In the genomic region with DNA sequence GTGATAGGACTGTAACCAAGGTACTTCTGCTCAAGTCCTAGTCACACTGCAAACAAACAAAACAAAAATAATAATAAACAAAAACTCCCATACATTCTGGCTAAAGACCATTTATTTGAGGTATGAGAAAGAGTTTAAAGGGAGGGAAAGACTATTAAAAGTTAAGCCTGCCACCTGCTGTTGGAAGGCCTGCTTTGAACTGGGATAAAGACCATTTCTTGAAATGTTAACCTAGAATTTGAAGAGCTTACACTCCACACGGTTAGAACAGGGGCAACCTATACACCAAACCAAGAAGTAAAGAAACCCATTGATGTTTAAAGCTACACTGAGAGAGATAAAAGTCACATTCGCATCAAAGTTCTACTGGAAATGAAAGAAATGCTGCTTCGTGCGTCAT, we compare ENCODE assay signal across 10 cellular contexts.
DNase-seq lines count a peak whose midpoint lies in the region; ATAC-seq, FAIRE-seq and TF ChIP-seq lines count a peak whose summit lies in the region.
"Had no signal": no experiment of that assay in that cellular context is flagged by ENCODE, and none has a peak within 500 bp of the region (broad histone marks: within the 10 kb centered on the region; RNA-seq: fewer than 3 reads in every experiment).

No MANE protein-coding gene starts in this region.

- peak overlapping the region; percentile 79 for H3K27ac Mint-ChIP-seq in activated CD4-positive, alpha-beta T cell treated with anti-CD3 and anti-CD28 coated beads for 36 hours
- peak overlapping the region in 2 of 5 experiments; percentile 22 to 52 for H3K27ac Mint-ChIP-seq in brain
- no peak overlapping the region for H3K27ac Mint-ChIP-seq in CD14-positive monocyte

- no peak for DNase-seq in activated CD4-positive, alpha-beta T cell treated with anti-CD3 and anti-CD28 coated beads for 36 hours
- no peak for DNase-seq in activated CD4-positive, alpha-beta T cell treated with anti-CD3 and anti-CD28 coated beads, Interleukin-2, amount 50 U/mL, for 4 hours
- DNase-seq in Kasumi-1 (lab: John Stamatoyannopoulos, UW) (peak; percentile 14 to 17), pancreas (no peak), CD14-positive monocyte (ENCODE audit: low spot score) (no peak)
- DNase-seq in activated CD8-positive, alpha-beta memory T cell treated with anti-CD3 and anti-CD28 coated beads, Interleukin-2, amount 50 U/mL, for 48 hours: no peak
- DNase-seq: AML-193, NCI-H526 treated with DMSO at 0.1 percent for 48 hours had no signal

- peaks cover 21% of the 10 kb centered on the region for H3K4me1 Mint-ChIP-seq in activated CD4-positive, alpha-beta T cell treated with anti-CD3 and anti-CD28 coated beads for 36 hours
- H3K4me1 Mint-ChIP-seq in brain (peaks cover 4% of the 10 kb centered on the region), CD14-positive monocyte (peaks cover 7% of the 10 kb centered on the region)

- no peaks in the 10 kb centered on the region for H3K9me3 ChIP-seq in pancreas

- WGBS in pancreas, 2 donors: 64 to 67% methylated on average over 4 of the region's 4 CpGs

- POLR2A ChIA-PET in activated CD4-positive, alpha-beta T cell treated with anti-CD3 and anti-CD28 coated beads for 36 hours (lab: Charles Lee): no interaction called here

- no peak for ATAC-seq in activated CD4-positive, alpha-beta T cell treated with anti-CD3 and anti-CD28 coated beads for 36 hours
- ATAC-seq in pancreas (peak in 1 of 4 donors; percentile 29), GM18861 (IDR thresholded peaks at IDR 0.05; ENCODE audit: unreplicated experiment) (no peak)

- H3K36me3 ChIP-seq in pancreas: no peaks in the 10 kb centered on the region

- no peak overlapping the region for H3K4me3 Mint-ChIP-seq in activated CD4-positive, alpha-beta T cell treated with anti-CD3 and anti-CD28 coated beads for 36 hours
- no peak overlapping the region for H3K4me3 Mint-ChIP-seq in brain
- no peak overlapping the region for H3K4me3 Mint-ChIP-seq in CD14-positive monocyte

- FAIRE-seq in pancreas (lab: Jason Lieb, UNC): peak; percentile 51

- H3K36me3 Mint-ChIP-seq in activated CD4-positive, alpha-beta T cell treated with anti-CD3 and anti-CD28 coated beads for 36 hours (ENCODE audit: low read depth): peaks cover 53% of the 10 kb centered on the region
- H3K36me3 Mint-ChIP-seq in brain (no peaks in the 10 kb centered on the region), CD14-positive monocyte (peaks cover 19 to 24% of the 10 kb centered on the region in 2 donors)

- TF ChIP-seq CTCF in brain (conservative IDR thresholded peaks at IDR 0.05) (peak; percentile 27 to 32), pancreas (IDR thresholded peaks at IDR 0.05) (no peak), CD14-positive monocyte (IDR thresholded peaks at IDR 0.05) (no peak)

- no peaks in the 10 kb centered on the region for H3K27me3 Mint-ChIP-seq in activated CD4-positive, alpha-beta T cell treated with anti-CD3 and anti-CD28 coated beads for 36 hours
- no peaks in the 10 kb centered on the region for H3K27me3 Mint-ChIP-seq in brain
- H3K27me3 Mint-ChIP-seq in CD14-positive monocyte (ENCODE audit: low read depth in 3 of 3): peaks cover 0 to 29% (median 0%) of the 10 kb centered on the region in 3 donors

- H3K27ac ChIP-seq in pancreas: no peak overlapping the region

- H3K4me1 ChIP-seq in pancreas: no peaks in the 10 kb centered on the region

- H3K9me3 Mint-ChIP-seq in activated CD4-positive, alpha-beta T cell treated with anti-CD3 and anti-CD28 coated beads for 36 hours (ENCODE audit: low read depth): no peaks in the 10 kb centered on the region
- H3K9me3 Mint-ChIP-seq in brain (no peaks in the 10 kb centered on the region), CD14-positive monocyte (no peaks in the 10 kb centered on the region)

- H3K27me3 ChIP-seq in pancreas: peaks cover 0 to 16% (median 2%) of the 10 kb centered on the region in 4 donors

- CTCF ChIA-PET in activated CD4-positive, alpha-beta T cell treated with anti-CD3 and anti-CD28 coated beads for 36 hours (lab: Charles Lee): no interaction called here

- H3K4me3 ChIP-seq in pancreas: no peak overlapping the region

- intact Hi-C loops in activated CD4-positive, alpha-beta T cell treated with anti-CD3 and anti-CD28 coated beads for 36 hours (cut with DNase I, micrococcal nuclease): loop anchor here (5.0 to 10.0 kb wide), 2 partner anchors 232 to 425 kb away; no protein-coding TSS in a partner anchor
- intact Hi-C loops in pancreas (cut with DNase I) (no loop called here), CD14-positive monocyte (cut with micrococcal nuclease) (no loop called here)

Comparison
In these comparisons a context has a peak if more than half of its experiments do, and no peak if none do; other contexts are left out.
1. DNase-seq: peak in Kasumi-1 (2 of 2); none in activated CD4-positive, alpha-beta T cell treated with anti-CD3 and anti-CD28 coated beads for 36 hours (single experiment), activated CD4-positive, alpha-beta T cell treated with anti-CD3 and anti-CD28 coated beads, Interleukin-2, amount 50 U/mL, for 4 hours (0 of 2), pancreas (0 of 6), activated CD8-positive, alpha-beta memory T cell treated with anti-CD3 and anti-CD28 coated beads, Interleukin-2, amount 50 U/mL, for 48 hours (single experiment) and CD14-positive monocyte (single experiment).
2. CTCF ChIP-seq: peak in brain (2 of 2); none in pancreas (0 of 4) and CD14-positive monocyte (single experiment).
3. intact Hi-C loops: an anchor here in activated CD4-positive, alpha-beta T cell treated with anti-CD3 and anti-CD28 coated beads for 36 hours (5.0 to 10.0 kb wide); none called in pancreas and CD14-positive monocyte.